15 cellular contexts compared by ENCODE assay signal in genomic region chr4:117637347-117637746, GRCh38.
"Had no signal": no experiment of that assay in that cellular context is flagged by ENCODE, and none has a peak within 500 bp of the region (broad histone marks: within the 10 kb centered on the region; RNA-seq: fewer than 3 reads in every experiment).

No MANE protein-coding gene starts in this region.

- H3K4me1 ChIP-seq: adrenal gland, esophagus squamous epithelium, thyroid gland had no signal

- H3K4me3 ChIP-seq: adrenal gland, esophagus squamous epithelium, smooth muscle cell, thyroid gland had no signal

- H3K9me3 ChIP-seq: adrenal gland, esophagus squamous epithelium, thyroid gland had no signal

- DNase-seq: activated CD4-positive, alpha-beta T cell treated with anti-CD3 and anti-CD28 coated beads, Interleukin-2, amount 50 U/mL, for 4 hours; activated CD4-positive, CD25-positive, alpha-beta regulatory T cell treated with anti-CD3 and anti-CD28 coated beads, Interleukin-2, amount 50 U/mL, for 72 hours; activated effector memory CD4-positive, alpha-beta T cell treated with anti-CD3 and anti-CD28 coated beads, Interleukin-2, amount 50 U/mL, for 16 hours; activated naive CD4-positive, alpha-beta T cell treated with anti-CD3 and anti-CD28 coated beads, Interleukin-2, amount 50 U/mL, for 16 hours; activated T-cell treated with anti-CD3 and anti-CD28 coated beads, Interleukin-2, amount 50 U/mL, for 72 hours; adrenal gland; effector CD4-positive, alpha-beta T cell; esophagus squamous epithelium; stimulated activated CD4-positive, alpha-beta T cell treated with anti-CD3 and anti-CD28 coated beads, Interleukin-4, amount 100 ng/mL, for 4 hours; stimulated activated naive CD4-positive, alpha-beta T cell; thyroid gland had no signal

- H3K36me3 ChIP-seq: adrenal gland, esophagus squamous epithelium, thyroid gland had no signal

- H3K27me3 ChIP-seq: adrenal gland, esophagus squamous epithelium, thyroid gland had no signal

- H3K27ac ChIP-seq: adrenal gland, esophagus squamous epithelium, thyroid gland, VCaP had no signal

- ATAC-seq: natural killer cell treated with Interleukin-12 subunit alpha and Interleukin-12 subunit beta and Interleukin-15 and Interleukin-18, amount 100 ng/mL, for 72 hours; sciatic nerve had no signal
